ENCODE assay signal across 1 cellular context in the genomic region with DNA sequence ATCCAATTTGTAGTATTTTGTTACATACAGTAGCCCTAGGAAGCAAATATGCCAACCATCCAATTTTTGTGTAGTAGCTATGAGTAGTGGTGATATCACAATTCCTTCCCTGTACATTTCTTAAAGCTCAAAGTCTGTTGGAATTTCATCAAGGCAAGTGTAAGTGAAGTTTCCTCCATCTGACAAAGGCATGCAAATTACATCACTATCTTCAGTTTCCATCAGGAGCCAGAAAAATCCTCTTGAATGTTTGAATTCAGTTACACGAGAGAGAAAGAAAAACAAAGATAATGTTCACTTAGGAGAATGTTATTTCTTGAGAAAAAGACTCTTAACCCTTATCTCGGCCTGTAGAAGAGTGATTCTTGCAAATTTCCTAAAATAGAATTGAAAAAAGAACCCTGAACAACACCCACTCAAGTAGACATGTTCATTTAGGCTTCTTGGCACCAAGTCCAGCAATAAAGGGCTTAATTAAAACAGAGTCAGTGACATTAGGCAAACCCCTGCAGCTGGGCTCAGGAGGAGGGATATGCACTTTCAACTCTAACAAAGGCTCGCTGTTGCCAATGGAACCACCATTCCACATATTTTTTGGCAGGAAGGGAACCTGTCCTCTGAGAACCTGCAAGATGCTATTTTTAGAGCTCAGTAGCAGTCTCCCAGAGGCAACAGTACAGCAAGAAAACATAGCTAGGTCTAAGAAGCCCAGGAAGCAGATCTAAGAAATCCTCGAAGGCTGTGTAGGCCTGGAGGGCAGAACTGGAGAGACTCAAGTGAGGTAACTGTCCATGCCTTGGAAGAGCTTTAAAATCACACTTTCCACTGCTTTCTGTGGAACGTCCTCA.
TF ChIP-seq lines count a peak whose summit lies in the region.

No MANE protein-coding gene starts in this region.

TF ChIP-seq in H1, 55 proteins besides CTCF, POLR2A, EP300 and RAD21 (continued from another document):
- TF ChIP-seq, protein P1, sequence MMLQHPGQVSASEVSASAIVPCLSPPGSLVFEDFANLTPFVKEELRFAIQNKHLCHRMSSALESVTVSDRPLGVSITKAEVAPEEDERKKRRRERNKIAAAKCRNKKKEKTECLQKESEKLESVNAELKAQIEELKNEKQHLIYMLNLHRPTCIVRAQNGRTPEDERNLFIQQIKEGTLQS (IDR thresholded peaks at IDR 0.05; ENCODE audit: insufficient read depth, low read depth, low read length), result no peak
- no peak for TF ChIP-seq TAF7 (optimal IDR thresholded peaks at IDR 0.05; ENCODE audit: borderline replicate concordance, low read depth, low read length)
- no peak for TF ChIP-seq TEAD4 (IDR thresholded peaks at IDR 0.05; ENCODE audit: low read depth, low read length)
- TF ChIP-seq ZNF274 (IDR thresholded peaks at IDR 0.05; ENCODE audit: borderline replicate concordance, extremely low read depth, low read length), result no peak
- TF ChIP-seq FOSL1 (IDR thresholded peaks at IDR 0.05; ENCODE audit: insufficient read depth, low read depth, low read length), result no peak
- TF ChIP-seq ASH2L (IDR thresholded peaks at IDR 0.05; ENCODE audit: low read length), result no peak
- TF ChIP-seq TAF1 (IDR thresholded peaks at IDR 0.05; ENCODE audit: low read depth, low read length), result no peak
- no peak for TF ChIP-seq JUND (IDR thresholded peaks at IDR 0.05; ENCODE audit: low read length)
- no peak for TF ChIP-seq CBX8 (IDR thresholded peaks at IDR 0.05; ENCODE audit: borderline replicate concordance, low read depth, low read length)
- no peak for TF ChIP-seq MAFK (IDR thresholded peaks at IDR 0.05; ENCODE audit: low read depth, low read length)
- no peak for TF ChIP-seq BACH1 (IDR thresholded peaks at IDR 0.05; ENCODE audit: low read length)
- TF ChIP-seq, protein P2, sequence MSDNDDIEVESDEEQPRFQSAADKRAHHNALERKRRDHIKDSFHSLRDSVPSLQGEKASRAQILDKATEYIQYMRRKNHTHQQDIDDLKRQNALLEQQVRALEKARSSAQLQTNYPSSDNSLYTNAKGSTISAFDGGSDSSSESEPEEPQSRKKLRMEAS (IDR thresholded peaks at IDR 0.05), result no peak
